In the genomic region with DNA sequence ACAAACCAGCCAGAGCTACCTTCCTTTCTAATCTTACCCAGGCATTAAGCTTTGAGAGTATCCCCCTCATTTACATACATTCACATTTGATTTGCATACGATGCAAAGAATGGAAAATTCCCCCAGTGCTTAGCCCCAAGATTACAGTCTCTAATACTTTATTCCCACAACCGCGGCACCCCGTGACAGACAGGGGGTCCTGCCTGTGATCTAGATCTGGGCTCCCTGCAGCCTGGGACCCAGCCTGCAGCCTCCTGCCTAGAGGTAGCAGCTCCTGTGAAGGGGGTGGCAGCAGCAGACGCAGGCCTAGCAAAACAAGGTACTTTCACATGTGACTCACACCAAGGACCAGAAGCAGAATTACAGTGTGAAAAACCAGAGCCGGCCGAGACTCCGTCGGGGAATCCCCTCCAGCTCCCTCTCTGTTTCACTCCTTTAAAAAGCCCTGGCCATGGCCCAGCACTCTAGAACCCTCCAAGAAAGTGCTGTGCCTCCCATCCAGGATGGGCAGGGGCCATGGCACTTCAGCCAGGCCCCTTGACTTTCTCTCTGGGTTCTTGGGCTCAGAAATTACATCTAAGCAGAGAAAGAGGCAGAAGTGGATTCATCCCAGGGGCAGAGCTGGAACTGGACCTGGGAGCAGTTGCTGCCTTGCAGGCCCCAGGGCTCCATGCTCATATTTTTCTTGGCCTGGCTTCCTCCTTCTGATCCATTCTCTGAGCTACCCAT, we compare ENCODE assay signal across 8 cellular contexts. TPM values are rescaled to one million over a fixed set of nuclear protein-coding genes. Genes with fewer than 3 reads are reported as not detected.
DNase-seq lines count a peak whose midpoint lies in the region; ATAC-seq and TF ChIP-seq lines count a peak whose summit lies in the region.

No MANE protein-coding gene starts in this region.

- H3K4me1 ChIP-seq in BLaER1, result peaks cover 69% of the 10 kb centered on the region

- peak; percentile 79 for ATAC-seq in GM21360 (IDR thresholded peaks at IDR 0.05; ENCODE audit: unreplicated experiment)
- ATAC-seq in activated CD8-positive, alpha-beta memory T cell treated with anti-CD3 and anti-CD28 coated beads, Interleukin-2, amount 10 ng/mL, durations not matched to agents 7 days and 5 days, result peak; percentile 82

- H3K4me3 Mint-ChIP-seq in activated CD8-positive, alpha-beta memory T cell treated with anti-CD3 and anti-CD28 coated beads, Interleukin-2, amount 10 ng/mL, durations not matched to agents 7 days and 5 days, result no peak overlapping the region
- H3K4me3 Mint-ChIP-seq in CD14-positive monocyte, result no peak overlapping the region

- TF ChIP-seq CTCF in CD14-positive monocyte (IDR thresholded peaks at IDR 0.05), result no peak

- no peak overlapping the region for H3K9ac ChIP-seq in BLaER1

- H4K20me1 ChIP-seq in BLaER1, result no peaks in the 10 kb centered on the region

- intact Hi-C loops in CD14-positive monocyte (cut with micrococcal nuclease), result loop anchor here in 1 of 2 donors (5.0 kb wide), 1 partner anchor 42 kb away; no protein-coding TSS in a partner anchor

- H3K4me2 ChIP-seq in BLaER1, result peak overlapping the region; percentile 59

- peaks cover 69% of the 10 kb centered on the region for H3K27me3 Mint-ChIP-seq in activated CD8-positive, alpha-beta memory T cell treated with anti-CD3 and anti-CD28 coated beads, Interleukin-2, amount 10 ng/mL, durations not matched to agents 7 days and 5 days
- peaks cover 3 to 14% (median 5%) of the 10 kb centered on the region in 3 donors for H3K27me3 Mint-ChIP-seq in CD14-positive monocyte (ENCODE audit: low read depth in 3 of 3)

- DNase-seq in HK-2 (ENCODE audit: unreplicated experiment) (peak; percentile 51), fibroblast of the conjunctiva (ENCODE audit: low read depth) (peak; percentile 22), CD14-positive monocyte (ENCODE audit: low spot score) (no peak), HUDEP-2 (lab: John Stamatoyannopoulos, UW; ENCODE audit: unreplicated experiment in 76 of 76) (no peak)
- DNase-seq in activated CD8-positive, alpha-beta memory T cell treated with anti-CD3 and anti-CD28 coated beads, Interleukin-2, amount 10 ng/mL, durations not matched to agents 7 days and 5 days, result peak; percentile 84
- peak; percentile 72 for DNase-seq in stimulated activated CD8-positive, alpha-beta memory T cell treated with anti-CD3 and anti-CD28 coated beads, Interleukin-12 subunit alpha, Interleukin-12 subunit beta, amount 100 ng/mL, for 1 hour (ENCODE audit: low read depth)

- H3K27ac Mint-ChIP-seq in activated CD8-positive, alpha-beta memory T cell treated with anti-CD3 and anti-CD28 coated beads, Interleukin-2, amount 10 ng/mL, durations not matched to agents 7 days and 5 days, result no peak overlapping the region
- H3K27ac Mint-ChIP-seq in CD14-positive monocyte, result no peak overlapping the region

- no peaks in the 10 kb centered on the region for H3K36me3 ChIP-seq in BLaER1

- no peaks in the 10 kb centered on the region for H3K9me3 Mint-ChIP-seq in activated CD8-positive, alpha-beta memory T cell treated with anti-CD3 and anti-CD28 coated beads, Interleukin-2, amount 10 ng/mL, durations not matched to agents 7 days and 5 days (ENCODE audit: low read depth)
- H3K9me3 Mint-ChIP-seq in CD14-positive monocyte, result no peaks in the 10 kb centered on the region

- no peaks in the 10 kb centered on the region for H3K36me3 Mint-ChIP-seq in activated CD8-positive, alpha-beta memory T cell treated with anti-CD3 and anti-CD28 coated beads, Interleukin-2, amount 10 ng/mL, durations not matched to agents 7 days and 5 days
- no peaks in the 10 kb centered on the region for H3K36me3 Mint-ChIP-seq in CD14-positive monocyte

- CTCF ChIA-PET in activated CD8-positive, alpha-beta memory T cell treated with anti-CD3 and anti-CD28 coated beads, Interleukin-2, amount 10 ng/mL, durations not matched to agents 7 days and 5 days (lab: Charles Lee), result interaction anchor here (0.6 to 4.8 kb wide), 21 partner anchors 9 to 487 kb away, joined by 3 to 114 read pairs (median 5); a partner anchor contains a TSS

- H3K4me1 Mint-ChIP-seq in activated CD8-positive, alpha-beta memory T cell treated with anti-CD3 and anti-CD28 coated beads, Interleukin-2, amount 10 ng/mL, durations not matched to agents 7 days and 5 days, result peaks cover 31% of the 10 kb centered on the region
- H3K4me1 Mint-ChIP-seq in CD14-positive monocyte, result peaks cover 1% of the 10 kb centered on the region

- no peaks in the 10 kb centered on the region for H3K27me3 ChIP-seq in BLaER1

- no peak overlapping the region for H3K27ac ChIP-seq in BLaER1

- H3K4me3 ChIP-seq in BLaER1, result no peak overlapping the region

- H3K9me3 ChIP-seq in BLaER1, result no peaks in the 10 kb centered on the region

RNA-seq across cellular contexts. Expression of a gene that starts 14.0 kb away (rescaled TPM):
- 1 to 10 TPM; 7.0 to 7.9 TPM for total RNA-seq in activated CD8-positive, alpha-beta memory T cell treated with anti-CD3 and anti-CD28 coated beads, Interleukin-2, amount 10 ng/mL, durations not matched to agents 7 days and 5 days
- polyA plus RNA-seq in CD14-positive monocyte, result under 1 TPM; 0.83 to 0.84 TPM

Comparison
In these comparisons a context has a peak if more than half of its experiments do, and no peak if none do; other contexts are left out.
1. DNase-seq: peak in HK-2 (single experiment), activated CD8-positive, alpha-beta memory T cell treated with anti-CD3 and anti-CD28 coated beads, Interleukin-2, amount 10 ng/mL, durations not matched to agents 7 days and 5 days (single experiment), fibroblast of the conjunctiva (single experiment) and stimulated activated CD8-positive, alpha-beta memory T cell treated with anti-CD3 and anti-CD28 coated beads, Interleukin-12 subunit alpha, Interleukin-12 subunit beta, amount 100 ng/mL, for 1 hour (single experiment); none in CD14-positive monocyte (single experiment) and HUDEP-2 (0 of 76).